9 cellular contexts compared by ENCODE assay signal in genomic region chr2:48114256-48114655, GRCh38.
A peak's percentile ranks its signal among the peaks of the same experiment; 100 is the strongest.
DNase-seq lines count a peak whose midpoint lies in the region; ATAC-seq, FAIRE-seq and TF ChIP-seq lines count a peak whose summit lies in the region.
"Had no signal": no experiment of that assay in that cellular context is flagged by ENCODE, and none has a peak within 500 bp of the region (broad histone marks: within the 10 kb centered on the region; RNA-seq: fewer than 3 reads in every experiment).

No MANE protein-coding gene starts in this region.

- ATAC-seq in HepG2 (no peak), right lobe of liver (no peak)

- no peaks in the 10 kb centered on the region for H3K36me3 ChIP-seq in HepG2 (replicated peaks in 1 of 2; ENCODE audit: control insufficient read depth in 1 of 2, insufficient read depth in 2 of 2, low read length in 2 of 2)
- H3K36me3 ChIP-seq in right lobe of liver = no peaks in the 10 kb centered on the region
- no peaks in the 10 kb centered on the region for H3K36me3 ChIP-seq in spleen
- no peaks in the 10 kb centered on the region for H3K36me3 ChIP-seq in H7 (replicated peaks; ENCODE audit: control insufficient read depth, insufficient read depth, low read length)

- no peak overlapping the region for H3K9ac ChIP-seq in HepG2 (ENCODE audit: insufficient read depth, low read depth, low read length)

- intact Hi-C loops in HepG2 (cut with micrococcal nuclease; ENCODE audit: unreplicated experiment) = no loop called here
- intact Hi-C loops in right lobe of liver (cut with DNase I) = no loop called here
- intact Hi-C loops in spleen (cut with DNase I; ENCODE audit: low total_unique reads) = no loop called here

- peak; percentile 21 for DNase-seq in HepG2 (ENCODE audit: low spot score)
- DNase-seq in right lobe of liver = no peak
- DNase-seq in NAMALWA (ENCODE audit: low spot score) = peak; percentile 30
- DNase-seq in activated naive CD4-positive, alpha-beta T cell treated with anti-CD3 and anti-CD28 coated beads, Interleukin-2, amount 50 U/mL, for 16 hours = peak; percentile 78
- DNase-seq in spleen = no peak
- DNase-seq in H7 = no peak
- DNase-seq in NCI-H526 treated with DMSO at 0.1 percent for 48 hours (lab: John Stamatoyannopoulos, UW) = no peak
- no peak for DNase-seq in AML-193 (lab: John Stamatoyannopoulos, UW)

- peak in 1 of 2 experiments; percentile 57; a peak in 1 of 4 replicates for TF ChIP-seq EP300 in HepG2 (IDR thresholded peaks at IDR 0.05; ENCODE audit: low read depth in 2 of 2, low read length in 2 of 2)
- TF ChIP-seq EP300 in HepG2 (CRISPR knock-in tag; IDR thresholded peaks at IDR 0.05; ENCODE audit: borderline replicate concordance) = no peak

- FAIRE-seq in HepG2 (lab: Jason Lieb, UNC) = no peak
- FAIRE-seq: TTC549 had no signal

- POLR2A ChIA-PET in HepG2 (lab: Yijun Ruan, JAX) = no interaction called here

- H2AFZ ChIP-seq in HepG2 (ENCODE audit: low read length) = no peak overlapping the region

- no peak overlapping the region for H3K27ac ChIP-seq in HepG2 (ENCODE audit: extremely low read length, insufficient read depth, low read length)
- no peak overlapping the region for H3K27ac ChIP-seq in right lobe of liver
- H3K27ac ChIP-seq in spleen = peak overlapping the region in 6 of 8 donors; percentile 22 to 98 (median 90)

- BruUV-seq in HepG2 (replicated peaks; lab: Mats Ljungman, UMichigan) = no TSS peak

- H4K20me1 ChIP-seq in HepG2 (ENCODE audit: insufficient read depth, low read length) = no peaks in the 10 kb centered on the region

- no peak for TF ChIP-seq RAD21 in HepG2 (CRISPR knock-in tag; IDR thresholded peaks at IDR 0.05)

- CTCF ChIA-PET in HepG2 (lab: Yijun Ruan, JAX; ENCODE audit: low intra/inter-chr PET ratio, low total read pairs) = no interaction called here

- H3K4me2 ChIP-seq in HepG2 (ENCODE audit: low read depth, low read length) = no peak overlapping the region

- H3K9me3 ChIP-seq in HepG2 (ENCODE audit: low read length) = no peaks in the 10 kb centered on the region
- H3K9me3 ChIP-seq in right lobe of liver = no peaks in the 10 kb centered on the region
- no peaks in the 10 kb centered on the region for H3K9me3 ChIP-seq in spleen

- H3K4me3 ChIP-seq in HepG2 (replicated peaks in 1 of 3; ENCODE audit: insufficient read depth in 1 of 3, low read depth in 2 of 3, low read length in 3 of 3) (no peak overlapping the region), right lobe of liver (no peak overlapping the region), spleen (no peak overlapping the region), H7 (ENCODE audit: insufficient read depth, low read depth, low read length) (no peak overlapping the region)

- no peaks in the 10 kb centered on the region; a peak in 1 of 5 replicates for H3K27me3 ChIP-seq in HepG2 (ENCODE audit: control insufficient read depth in 1 of 2, insufficient read depth in 2 of 2, low read length in 2 of 2)
- no peaks in the 10 kb centered on the region for H3K27me3 ChIP-seq in right lobe of liver
- no peaks in the 10 kb centered on the region for H3K27me3 ChIP-seq in spleen (replicated peaks in 1 of 7)
- no peaks in the 10 kb centered on the region for H3K27me3 ChIP-seq in H7 (ENCODE audit: control insufficient read depth, insufficient read depth, low read length)

- TF ChIP-seq CTCF in HepG2 (CRISPR knock-in tag; IDR thresholded peaks at IDR 0.05) = no peak
- no peak for TF ChIP-seq CTCF in right lobe of liver (IDR thresholded peaks at IDR 0.05)
- TF ChIP-seq CTCF in spleen (IDR thresholded peaks at IDR 0.05 in 8 of 11, conservative IDR thresholded peaks at IDR 0.05 in 3 of 11) = no peak

- 17% methylated on average over 2 of the region's 2 CpGs for WGBS in HepG2 (ENCODE audit: low lambda C conversion rate)
- WGBS in right lobe of liver (ENCODE audit: insufficient coverage, low coverage, low lambda C conversion rate, missing lambda C conversion rate) = 43% methylated on average over 2 of the region's 2 CpGs
- WGBS in spleen, 5 donors = 26 to 65% (median 46%) methylated on average over 2 of the region's 2 CpGs

- peaks cover 65% of the 10 kb centered on the region for H3K4me1 ChIP-seq in HepG2 (ENCODE audit: insufficient read depth, low read length)
- H3K4me1 ChIP-seq in right lobe of liver = peaks cover 0 to 21% (median 0%) of the 10 kb centered on the region in 4 donors
- H3K4me1 ChIP-seq in spleen = peaks cover 4 to 47% (median 15%) of the 10 kb centered on the region in 6 donors

- H3K79me2 ChIP-seq in HepG2 (ENCODE audit: insufficient read depth, low read length) = no peaks in the 10 kb centered on the region

- no peak for TF ChIP-seq POLR2A in HepG2 (IDR thresholded peaks at IDR 0.05; ENCODE audit: insufficient read depth in 1 of 2, low read depth in 2 of 2, low read length in 2 of 2)
- TF ChIP-seq POLR2A in right lobe of liver (IDR thresholded peaks at IDR 0.05) = no peak
- no peak for TF ChIP-seq POLR2A in spleen (IDR thresholded peaks at IDR 0.05)

- in situ Hi-C loops in HepG2 (cut with HindIII; ENCODE audit: extremely low pct_ligation_motif_present, low pct_unique_long_range_greater_than_20kb) = no loop called here

TF ChIP-seq in HepG2, 621 proteins besides CTCF, POLR2A, EP300 and RAD21:
- TF ChIP-seq ARID5B (CRISPR knock-in tag; IDR thresholded peaks at IDR 0.05) (peak; percentile 40), CREB1 (IDR thresholded peaks at IDR 0.05) (peak; percentile 87), CREB1 (CRISPR knock-in tag; IDR thresholded peaks at IDR 0.05) (peak; percentile 61), GATAD2A (CRISPR knock-in tag; IDR thresholded peaks at IDR 0.05) (peak; percentile 34), HDAC2 (CRISPR knock-in tag; IDR thresholded peaks at IDR 0.05) (no peak), FOSL2 (CRISPR knock-in tag; IDR thresholded peaks at IDR 0.05) (peak; percentile 93), RARA (CRISPR knock-in tag; IDR thresholded peaks at IDR 0.05) (peak; percentile 28; the same call in 1 of the 2 replicates), HMG20A (CRISPR knock-in tag; IDR thresholded peaks at IDR 0.05; ENCODE audit: borderline replicate concordance) (0 out of 2 replicates have a peak, but pooled peaks have one; percentile 21), HOXA3 (CRISPR knock-in tag; IDR thresholded peaks at IDR 0.05) (0 out of 2 replicates have a peak, but pooled peaks have one; percentile 54), CREM (IDR thresholded peaks at IDR 0.05) (peak; percentile 33; the same call in 1 of the 2 replicates), CREM (CRISPR knock-in tag; IDR thresholded peaks at IDR 0.05) (no peak), ZNF615 (CRISPR knock-in tag; IDR thresholded peaks at IDR 0.05; ENCODE audit: borderline replicate concordance) (0 out of 2 replicates have a peak, but pooled peaks have one; percentile 37), IRX3 (CRISPR knock-in tag; IDR thresholded peaks at IDR 0.05; ENCODE audit: borderline replicate concordance, low read depth) (no peak), ASH2L (IDR thresholded peaks at IDR 0.05; ENCODE audit: insufficient read length, low read depth, low read length) (no peak), CEBPB (IDR thresholded peaks at IDR 0.05; ENCODE audit: borderline replicate concordance, low read depth, low read length) (0 out of 2 replicates have a peak, but pooled peaks have one; percentile 17), ATF4 (CRISPR knock-in tag; IDR thresholded peaks at IDR 0.05) (peak in 1 of 2 experiments; percentile 16; a peak in 1 of 4 replicates), ZBTB21 (CRISPR knock-in tag; IDR thresholded peaks at IDR 0.05) (peak; percentile 96), DRAP1 (CRISPR knock-in tag; IDR thresholded peaks at IDR 0.05) (peak; percentile 33; the same call in 1 of the 2 replicates)

Comparison
In these comparisons a context has a peak if more than half of its experiments do, and no peak if none do; other contexts are left out.
1. DNase-seq: peak in HepG2 (single experiment), NAMALWA (single experiment) and activated naive CD4-positive, alpha-beta T cell treated with anti-CD3 and anti-CD28 coated beads, Interleukin-2, amount 50 U/mL, for 16 hours (single experiment); none in right lobe of liver (0 of 3), spleen (single experiment), H7 (single experiment), NCI-H526 treated with DMSO at 0.1 percent for 48 hours (single experiment) and AML-193 (0 of 2).
2. H3K27ac ChIP-seq: peak in spleen (6 of 8); none in HepG2 (single experiment) and right lobe of liver (0 of 3).